ENCODE assay signal across 8 cellular contexts in genomic region chr15:70100495-70101331, GRCh38. TPM values are rescaled to one million over a fixed set of nuclear protein-coding genes. Genes with fewer than 3 reads are reported as not detected.
A peak's percentile ranks its signal among the peaks of the same experiment; 100 is the strongest.
DNase-seq lines count a peak whose midpoint lies in the region; ATAC-seq, FAIRE-seq and TF ChIP-seq lines count a peak whose summit lies in the region.

No MANE protein-coding gene starts in this region.

- POLR2A ChIA-PET in activated CD4-positive, alpha-beta memory T cell treated with anti-CD3 and anti-CD28 coated beads for 36 hours (lab: Charles Lee), result interaction anchor here (1.7 to 2.8 kb wide), 4 partner anchors 11 to 342 kb away, joined by 5 to 18 read pairs (median 10); no protein-coding TSS in a partner anchor
- POLR2A ChIA-PET in H1 (lab: Charles Lee; ENCODE audit: partially characterized antibody), result interaction anchor here (0.6 to 12.8 kb wide), 22 partner anchors 9 to 520 kb away, joined by 3 to 151 read pairs (median 5); no protein-coding TSS in a partner anchor
- POLR2A ChIA-PET in naive thymus-derived CD4-positive, alpha-beta T cell (lab: Charles Lee), result interaction anchor here (0.9 to 6.9 kb wide), 7 partner anchors 10 to 372 kb away, joined by 3 to 61 read pairs (median 3); no protein-coding TSS in a partner anchor

- H3K9ac ChIP-seq in H1 (replicated peaks in 1 of 4; ENCODE audit: extremely low read depth in 1 of 4, low read depth in 3 of 4, low read length in 3 of 4), result peak overlapping the region in 3 of 4 experiments; percentile 48 to 57 (median 53); a peak in 5 of 7 replicates

- TF ChIP-seq CTCF in GM12872 (IDR thresholded peaks at IDR 0.05; ENCODE audit: insufficient read depth, low read depth, low read length) (peak; percentile 32; the same call in 1 of the 3 replicates), H1 (IDR thresholded peaks at IDR 0.05; ENCODE audit: control extremely low read depth in 1 of 3, insufficient read depth in 1 of 3, low read depth in 1 of 3, low read length in 3 of 3) (peak in 1 of 3 experiments; percentile 11; a peak in 1 of 4 replicates), suprapubic skin (IDR thresholded peaks at IDR 0.05) (peak in 1 of 2 donors; percentile 30)

- FAIRE-seq in H1 (lab: Jason Lieb, UNC), result no peak

- no peak overlapping the region for H3K14ac ChIP-seq in H1 (ENCODE audit: insufficient read length)

- no peak overlapping the region for H4K91ac ChIP-seq in H1 (replicated peaks; ENCODE audit: insufficient read length, low read length)

- H3K36me3 Mint-ChIP-seq in activated CD4-positive, alpha-beta memory T cell treated with anti-CD3 and anti-CD28 coated beads for 36 hours, result peaks cover 4% of the 10 kb centered on the region
- peaks cover 0 to 4% (median 0%) of the 10 kb centered on the region in 5 donors for H3K36me3 Mint-ChIP-seq in naive thymus-derived CD4-positive, alpha-beta T cell

- intact Hi-C loops in activated CD4-positive, alpha-beta memory T cell treated with anti-CD3 and anti-CD28 coated beads for 36 hours (cut with micrococcal nuclease), result loop anchor here (1.0 kb wide), 1 partner anchor 42 kb away; no protein-coding TSS in a partner anchor
- intact Hi-C loops in naive thymus-derived CD4-positive, alpha-beta T cell (cut with micrococcal nuclease), result loop anchor here in 1 of 2 donors (1.0 to 5.0 kb wide), 4 partner anchors 42 to 524 kb away; no protein-coding TSS in a partner anchor

- H2BK20ac ChIP-seq in H1 (ENCODE audit: low read length), result peak overlapping the region; percentile 72; the same call in 1 of the 2 replicates

- H3K4me1 Mint-ChIP-seq in activated CD4-positive, alpha-beta memory T cell treated with anti-CD3 and anti-CD28 coated beads for 36 hours (ENCODE audit: low read depth), result peaks cover 9% of the 10 kb centered on the region
- H3K4me1 Mint-ChIP-seq in naive thymus-derived CD4-positive, alpha-beta T cell, result peaks cover 10 to 46% (median 17%) of the 10 kb centered on the region in 7 donors

- no peaks in the 10 kb centered on the region for H3K79me1 ChIP-seq in H1 (ENCODE audit: low read depth, low read length)

- DNase-seq in NCI-H526 (lab: John Stamatoyannopoulos, UW) (peak; percentile 44 to 76), H1 (ENCODE audit: low read depth in 1 of 2, low spot score in 2 of 2) (no peak), suprapubic skin (ENCODE audit: low spot score in 2 of 2) (peak; percentile 76 to 87)
- peak; percentile 78 for DNase-seq in activated CD4-positive, alpha-beta memory T cell treated with anti-CD3 and anti-CD28 coated beads for 36 hours
- peak; percentile 53 to 74 (median 69) for DNase-seq in naive thymus-derived CD4-positive, alpha-beta T cell

- TF ChIP-seq EP300 in H1 (IDR thresholded peaks at IDR 0.05; ENCODE audit: borderline replicate concordance in 1 of 2, low read depth in 2 of 2, low read length in 2 of 2) (no peak), suprapubic skin (IDR thresholded peaks at IDR 0.05) (no peak)

- no peak overlapping the region for H3K27ac ChIP-seq in H1 (ENCODE audit: low read depth, low read length)
- H3K27ac ChIP-seq in naive thymus-derived CD4-positive, alpha-beta T cell (ENCODE audit: low read depth, low read length), result no peak overlapping the region
- peak overlapping the region; percentile 0 for H3K27ac ChIP-seq in suprapubic skin

- no peak overlapping the region for H2AK5ac ChIP-seq in H1 (ENCODE audit: low read depth, low read length)

- H3K56ac ChIP-seq in H1 (replicated peaks; ENCODE audit: insufficient read length, low read depth, low read length), result no peak overlapping the region

- H2BK5ac ChIP-seq in H1 (ENCODE audit: low read depth, low read length), result peak overlapping the region; percentile 52; the same call in 1 of the 2 replicates

- H4K8ac ChIP-seq in H1 (ENCODE audit: extremely low read depth, insufficient read depth, low read length), result peak overlapping the region; percentile 93; the same call in 1 of the 2 replicates

- H3K4me1 ChIP-seq in H1 (replicated peaks in 1 of 4; ENCODE audit: control insufficient read depth in 3 of 4, insufficient read depth in 4 of 4, low read length in 3 of 4) (peaks cover 2 to 7% (median 6%) of the 10 kb centered on the region in 4 experiments; a peak in 6 of 7 replicates), suprapubic skin (peaks cover 37% of the 10 kb centered on the region)
- H3K4me1 ChIP-seq in naive thymus-derived CD4-positive, alpha-beta T cell (ENCODE audit: control insufficient read depth in 2 of 2, insufficient read depth in 2 of 2, low read length in 2 of 2), result peaks cover 10 to 13% of the 10 kb centered on the region in 2 donors

- peaks cover 0 to 1% of the 10 kb centered on the region in 2 experiments for H4K20me1 ChIP-seq in H1 (replicated peaks in 1 of 2; ENCODE audit: control insufficient read depth in 1 of 2, insufficient read depth in 2 of 2, low read length in 2 of 2)

- peak overlapping the region; percentile 99 to 100 for H3K4me2 ChIP-seq in H1 (ENCODE audit: insufficient read depth in 1 of 2, low read depth in 2 of 2, low read length in 2 of 2)

- H3K4me3 ChIP-seq in H1 (ENCODE audit: extremely low read depth in 1 of 4, insufficient read depth in 2 of 4, low read depth in 3 of 4, low read length in 4 of 4) (peak overlapping the region; percentile 44 to 62 (median 52)), suprapubic skin (peak overlapping the region; percentile 97)
- H3K4me3 ChIP-seq in naive thymus-derived CD4-positive, alpha-beta T cell (ENCODE audit: low read length), result peak overlapping the region; percentile 47

- H2BK15ac ChIP-seq in H1 (ENCODE audit: low read length), result no peak overlapping the region

- H4K5ac ChIP-seq in H1 (ENCODE audit: insufficient read length, low read depth, low read length), result peak overlapping the region; percentile 16

- 3% methylated on average over 46 of the region's 53 CpGs; no CpG with 5 or more reads in 1 of the 2 experiments for WGBS in H1 (ENCODE audit: extremely low coverage in 1 of 2, insufficient coverage in 1 of 2, insufficient read length in 1 of 2, insufficient replicate concordance in 2 of 2, low coverage in 1 of 2, low lambda C conversion rate in 2 of 2, missing lambda C conversion rate in 1 of 2), 2 experiments
- WGBS in suprapubic skin, result 9% methylated on average over 16 of the region's 53 CpGs

- peaks cover 3% of the 10 kb centered on the region for H3K27me3 Mint-ChIP-seq in activated CD4-positive, alpha-beta memory T cell treated with anti-CD3 and anti-CD28 coated beads for 36 hours
- H3K27me3 Mint-ChIP-seq in naive thymus-derived CD4-positive, alpha-beta T cell, result peaks cover 0 to 55% (median 4%) of the 10 kb centered on the region in 5 donors

- H2AFZ ChIP-seq in H1 (ENCODE audit: low read length), result peak overlapping the region; percentile 35; the same call in 1 of the 2 replicates

- peak overlapping the region; percentile 60 for H2BK120ac ChIP-seq in H1 (replicated peaks; ENCODE audit: low read depth, low read length)

- CTCF ChIA-PET in activated CD4-positive, alpha-beta memory T cell treated with anti-CD3 and anti-CD28 coated beads for 36 hours (lab: Charles Lee), result interaction anchor here (0.7 to 2.6 kb wide), 9 partner anchors 10 to 385 kb away, joined by 3 to 10 read pairs (median 3); no protein-coding TSS in a partner anchor
- CTCF ChIA-PET in H1 (lab: Charles Lee; ENCODE audit: partially characterized antibody), result interaction anchor here (0.7 to 4.1 kb wide), 7 partner anchors 10 to 184 kb away, joined by 3 to 16 read pairs (median 3); no protein-coding TSS in a partner anchor
- CTCF ChIA-PET in naive thymus-derived CD4-positive, alpha-beta T cell (lab: Charles Lee), result interaction anchor here (0.6 kb wide), 1 partner anchor 622 kb away, joined by 3 read pairs; no protein-coding TSS in a partner anchor

- TF ChIP-seq POLR2A in H1 (IDR thresholded peaks at IDR 0.05; ENCODE audit: control extremely low read depth in 1 of 2, low read depth in 2 of 2, low read length in 2 of 2) (no peak; a peak in 1 of 3 replicates), suprapubic skin (IDR thresholded peaks at IDR 0.05) (no peak)

- peak overlapping the region; percentile 10 for H3K27ac Mint-ChIP-seq in activated CD4-positive, alpha-beta memory T cell treated with anti-CD3 and anti-CD28 coated beads for 36 hours
- peak overlapping the region; percentile 55 to 95 (median 81) for H3K27ac Mint-ChIP-seq in naive thymus-derived CD4-positive, alpha-beta T cell

- peak in 1 of 2 experiments; percentile 3; a peak in 1 of 4 replicates for TF ChIP-seq RAD21 in H1 (IDR thresholded peaks at IDR 0.05 in 1 of 2, conservative IDR thresholded peaks at IDR 0.05 in 1 of 2; ENCODE audit: low read depth in 2 of 2, low read length in 2 of 2)

- H3K4me3 Mint-ChIP-seq in activated CD4-positive, alpha-beta memory T cell treated with anti-CD3 and anti-CD28 coated beads for 36 hours, result peak overlapping the region; percentile 88
- peak overlapping the region; percentile 80 to 99 (median 94) for H3K4me3 Mint-ChIP-seq in naive thymus-derived CD4-positive, alpha-beta T cell

- H3K27me3 ChIP-seq in H1 (replicated peaks in 1 of 4; ENCODE audit: control insufficient read depth in 3 of 4, extremely low read depth in 1 of 4, insufficient read depth in 3 of 4, low read length in 3 of 4) (peaks cover 0 to 18% (median 16%) of the 10 kb centered on the region in 4 experiments; a peak in 6 of 7 replicates), suprapubic skin (no peaks in the 10 kb centered on the region)
- H3K27me3 ChIP-seq in naive thymus-derived CD4-positive, alpha-beta T cell (ENCODE audit: control insufficient read depth in 2 of 2, insufficient read depth in 2 of 2, low read length in 2 of 2), result no peaks in the 10 kb centered on the region

- peak overlapping the region; percentile 80; the same call in 1 of the 2 replicates for H2BK12ac ChIP-seq in H1 (ENCODE audit: low read depth, low read length)

- ATAC-seq in naive thymus-derived CD4-positive, alpha-beta T cell, result peak; percentile 39
- no peak for ATAC-seq in GM19328 (IDR thresholded peaks at IDR 0.05; ENCODE audit: unreplicated experiment)
- ATAC-seq in HG03159 (IDR thresholded peaks at IDR 0.05; ENCODE audit: unreplicated experiment), result no peak

- H3K9me3 ChIP-seq in H1 (ENCODE audit: insufficient read depth in 2 of 2, low read depth in 1 of 2, low read length in 1 of 2) (no peaks in the 10 kb centered on the region), suprapubic skin (no peaks in the 10 kb centered on the region)
- no peaks in the 10 kb centered on the region for H3K9me3 ChIP-seq in naive thymus-derived CD4-positive, alpha-beta T cell (ENCODE audit: control insufficient read depth in 2 of 3, low read length in 3 of 3)

- no peaks in the 10 kb centered on the region for H3K9me3 Mint-ChIP-seq in activated CD4-positive, alpha-beta memory T cell treated with anti-CD3 and anti-CD28 coated beads for 36 hours
- H3K9me3 Mint-ChIP-seq in naive thymus-derived CD4-positive, alpha-beta T cell, result peaks cover 0 to 9% (median 0%) of the 10 kb centered on the region in 11 donors

- H3K4ac ChIP-seq in H1 (replicated peaks; ENCODE audit: insufficient read length, low read depth, low read length), result no peak overlapping the region

- H3K18ac ChIP-seq in H1 (ENCODE audit: extremely low read depth, low read length), result peak overlapping the region; percentile 71

- H3K23me2 ChIP-seq in H1 (ENCODE audit: low read depth, low read length), result peaks cover 25% of the 10 kb centered on the region; the same call in 1 of the 2 replicates

- H3K79me2 ChIP-seq in H1 (ENCODE audit: control insufficient read depth in 1 of 2, insufficient read depth in 2 of 2, low read length in 2 of 2), result peaks cover 0 to 12% of the 10 kb centered on the region in 2 experiments; a peak in 2 of 4 replicates

- H3K23ac ChIP-seq in H1 (ENCODE audit: insufficient read length), result no peak overlapping the region

- H3K36me3 ChIP-seq in H1 (ENCODE audit: control insufficient read depth in 2 of 4, insufficient read depth in 4 of 4, low read length in 3 of 4) (no peaks in the 10 kb centered on the region), suprapubic skin (no peaks in the 10 kb centered on the region)
- H3K36me3 ChIP-seq in naive thymus-derived CD4-positive, alpha-beta T cell (ENCODE audit: control insufficient read depth in 2 of 3, insufficient read depth in 3 of 3, low read length in 3 of 3), result peaks cover 0 to 5% (median 0%) of the 10 kb centered on the region in 3 experiments

RNA-seq across cellular contexts. Expression of gene TLE3, which starts 3.0 kb away (rescaled TPM):
- total RNA-seq in activated CD4-positive, alpha-beta memory T cell treated with anti-CD3 and anti-CD28 coated beads for 36 hours, result 10 to 100 TPM; 85.4 to 95.1 TPM
- total RNA-seq in H1 (2021; fragmentation: NEBNext Ultra II Directional; extraction: Animal tissue kit (Norgen Biotek cat#: 25700)), result 61.2 and 67.5 TPM in 2 replicates
- 25.1 and 50.3 TPM in 2 replicates for polyA plus RNA-seq in H1 (2011; rRNA removed)
- 33.9 TPM for polyA plus RNA-seq in H1 (2011; cell fraction: cytosol; rRNA removed)
- 74.7 TPM for polyA plus RNA-seq in H1 (2011; cell fraction: nucleus; rRNA removed)
- 51.9 to 54.9 TPM (median 54.2 TPM) in 4 replicates for polyA plus RNA-seq in H1 (2012, experiment 1 of 2)
- polyA plus RNA-seq in H1 (2012, experiment 2 of 2), result 50.8 TPM
- 27.6 TPM for polyA plus RNA-seq in H1 (2013, experiment 1 of 2)
- 25.2 TPM for polyA plus RNA-seq in H1 (2013, experiment 2 of 2)
- 68.7 and 75.5 TPM in 2 replicates for polyA minus RNA-seq in H1 (2011; rRNA and poly(A)+ RNA removed)
- 62.8 TPM for polyA minus RNA-seq in H1 (2011; cell fraction: cytosol; rRNA and poly(A)+ RNA removed)
- polyA minus RNA-seq in H1 (2011; cell fraction: nucleus; rRNA and poly(A)+ RNA removed), result 101 TPM
- 100 to 1,000 TPM in 4 of 5 experiments, 10 to 100 TPM in 1; 84.5 to 183 (median 120) TPM for total RNA-seq in naive thymus-derived CD4-positive, alpha-beta T cell
- polyA plus RNA-seq in naive thymus-derived CD4-positive, alpha-beta T cell, result 10 to 100 TPM; 15.2 to 41.4 TPM
- total RNA-seq in suprapubic skin, result 100 to 1,000 TPM in 3 of 4 donors, 10 to 100 TPM in 1; 91.2 to 154 (median 137) TPM

Comparison
In these comparisons a context has a peak if more than half of its experiments do, and no peak if none do; other contexts are left out.
1. DNase-seq: peak in NCI-H526 (2 of 2), activated CD4-positive, alpha-beta memory T cell treated with anti-CD3 and anti-CD28 coated beads for 36 hours (single experiment), naive thymus-derived CD4-positive, alpha-beta T cell (9 of 9) and suprapubic skin (2 of 2); none in H1 (0 of 2).
2. H3K4me3 ChIP-seq: peak in every context shown above with its lines; median percentile 97 in suprapubic skin; 52 in H1; 47 in naive thymus-derived CD4-positive, alpha-beta T cell.